11 cellular contexts compared by ENCODE assay signal in genomic region chr6:33162471-33162870, GRCh38. TPM values are rescaled to one million over a fixed set of nuclear protein-coding genes. Genes with fewer than 3 reads are reported as not detected.
DNase-seq lines count a peak whose midpoint lies in the region; TF ChIP-seq lines count a peak whose summit lies in the region.
"Had no signal": no experiment of that assay in that cellular context is flagged by ENCODE, and none has a peak within 500 bp of the region (broad histone marks: within the 10 kb centered on the region; RNA-seq: fewer than 3 reads in every experiment).

No MANE protein-coding gene starts in this region.

- CTCF ChIA-PET in Calu3 (lab: Charles Lee), result interaction anchor here (2.2 kb wide), 1 partner anchor 86 kb away, joined by 13 read pairs; no protein-coding TSS in a partner anchor

- no peak overlapping the region for H3K27ac Mint-ChIP-seq in Calu3 (ENCODE audit: unreplicated experiment)
- H3K27ac Mint-ChIP-seq in immature natural killer cell, result no peak overlapping the region

- H3K27me3 Mint-ChIP-seq in Calu3 (ENCODE audit: unreplicated experiment) (peaks cover 77% of the 10 kb centered on the region), immature natural killer cell (ENCODE audit: low read depth in 3 of 3) (peaks cover 0 to 4% (median 4%) of the 10 kb centered on the region in 3 donors)

- TF ChIP-seq POLR2A in uterus (IDR thresholded peaks at IDR 0.05), result no peak

- H3K4me1 ChIP-seq in uterus, result peaks cover 0 to 6% of the 10 kb centered on the region in 2 donors
- H3K4me1 ChIP-seq: pancreas had no signal

- no TSS peak for BruUV-seq in Calu3 (replicated peaks; lab: Mats Ljungman, UMichigan)

- intact Hi-C loops in Calu3 (cut with micrococcal nuclease; ENCODE audit: unreplicated experiment) (loop anchor here (5.0 kb wide), 1 partner anchor 45 kb away; no protein-coding TSS in a partner anchor), uterus (cut with DNase I; ENCODE audit: low total_unique reads) (loop anchor here (5.0 kb wide), 1 partner anchor 85 kb away; no protein-coding TSS in a partner anchor)

- no peak overlapping the region for H3K4me3 ChIP-seq in uterus

- H3K4me3 Mint-ChIP-seq in Calu3 (ENCODE audit: low read depth, unreplicated experiment) (peak overlapping the region; percentile 81), immature natural killer cell (peak overlapping the region in 3 of 5 donors; percentile 67 to 88 (median 78))

- H3K4me1 Mint-ChIP-seq in Calu3 (ENCODE audit: low read depth, unreplicated experiment), result peaks cover 16% of the 10 kb centered on the region
- H3K4me1 Mint-ChIP-seq in immature natural killer cell, result peaks cover 7 to 12% of the 10 kb centered on the region in 2 donors

- H3K36me3 ChIP-seq in uterus, result no peaks in the 10 kb centered on the region
- H3K36me3 ChIP-seq: pancreas had no signal

- H3K9me3 Mint-ChIP-seq in Calu3 (ENCODE audit: low read depth, unreplicated experiment) (no peaks in the 10 kb centered on the region), immature natural killer cell (no peaks in the 10 kb centered on the region)
- H3K9me3 Mint-ChIP-seq: activated naive CD4-positive, alpha-beta T cell treated with anti-CD3 and anti-CD28 coated beads, Interleukin-2, amount 50 U/mL, for 72 hours; CD4-positive, CD25-positive, alpha-beta regulatory T cell had no signal

- TF ChIP-seq CTCF in Calu3 (IDR thresholded peaks at IDR 0.05; ENCODE audit: unreplicated experiment) (no peak), uterus (IDR thresholded peaks at IDR 0.05) (no peak)

- no peaks in the 10 kb centered on the region for H3K9me3 ChIP-seq in uterus
- H3K9me3 ChIP-seq: pancreas had no signal

- DNase-seq in Calu3, result no peak
- DNase-seq in M059J (ENCODE audit: low read depth), result peak; percentile 28
- no peak for DNase-seq in immature natural killer cell
- DNase-seq in uterus, result no peak
- DNase-seq in T-helper 2 cell, result no peak
- no peak for DNase-seq in Kasumi-1 (lab: John Stamatoyannopoulos, UW)
- DNase-seq: CD4-positive, CD25-positive, alpha-beta regulatory T cell; mesendoderm; NCI-H1092 treated with DMSO at 0.1 percent for 48 hours had no signal

- no peak overlapping the region for H3K27ac ChIP-seq in uterus
- H3K27ac ChIP-seq: pancreas had no signal

- H3K36me3 Mint-ChIP-seq in Calu3 (ENCODE audit: insufficient read depth, unreplicated experiment) (peaks cover 10% of the 10 kb centered on the region), immature natural killer cell (no peaks in the 10 kb centered on the region)
- H3K36me3 Mint-ChIP-seq: activated naive CD4-positive, alpha-beta T cell treated with anti-CD3 and anti-CD28 coated beads, Interleukin-2, amount 50 U/mL, for 72 hours; CD4-positive, CD25-positive, alpha-beta regulatory T cell had no signal

- H3K27me3 ChIP-seq in uterus, result no peaks in the 10 kb centered on the region
- H3K27me3 ChIP-seq: pancreas had no signal

RNA-seq across cellular contexts. Expression of gene COL11A2, which starts 29.8 kb away (rescaled TPM):
- total RNA-seq in Calu3 (2022) (1.8 TPM in 2 replicates), uterus (1 to 10 TPM in 2 of 4 donors, under 1 TPM in 2; under 0.01 to 2.6 (median 1.0) TPM)
- 0.02 TPM in 1 of 2 replicates, not detected in the other for total RNA-seq in M059J (2014; rRNA removed; shearing (Covaris generic))
- under 1 TPM in 2 of 3 donors, not detected in 1; 0.33 to 0.67 TPM for polyA plus RNA-seq in immature natural killer cell

RNA-seq across cellular contexts. Expression of gene RXRB, which starts 38.0 kb away (rescaled TPM):
- total RNA-seq in Calu3 (2022) (78.2 and 78.3 TPM in 2 replicates), uterus (10 to 100 TPM; 28.6 to 71.0 (median 34.0) TPM)
- 18.4 and 28.7 TPM in 2 replicates for total RNA-seq in M059J (2014; rRNA removed; shearing (Covaris generic))
- polyA plus RNA-seq in immature natural killer cell, result 10 to 100 TPM in 1 of 3 donors, 1 to 10 TPM in 2; 6.0 to 11.8 (median 6.9) TPM

RNA-seq across cellular contexts. Expression of gene SLC39A7, which starts 38.2 kb away (rescaled TPM):
- 188 and 201 TPM in 2 replicates for total RNA-seq in Calu3 (2022)
- total RNA-seq in M059J (2014; rRNA removed; shearing (Covaris generic)), result 140 and 234 TPM in 2 replicates
- 10 to 100 TPM; 27.4 to 67.5 (median 45.4) TPM for polyA plus RNA-seq in immature natural killer cell
- total RNA-seq in uterus, result 10 to 100 TPM; 53.8 to 87.8 (median 57.5) TPM

RNA-seq across cellular contexts. Expression of gene HSD17B8, which starts 42.0 kb away (rescaled TPM):
- total RNA-seq in Calu3 (2022) (40.4 and 41.7 TPM in 2 replicates), uterus (10 to 100 TPM in 1 of 4 donors, 1 to 10 TPM in 2, not detected in 1; 2.6 to 11.3 (median 5.8) TPM)
- total RNA-seq in M059J (2014; rRNA removed; shearing (Covaris generic)), result 0.32 TPM in 1 of 2 replicates, not detected in the other
- 10 to 100 TPM; 28.8 to 47.6 (median 34.3) TPM for polyA plus RNA-seq in immature natural killer cell

RNA-seq across cellular contexts. Expression of gene RING1, which starts 45.8 kb away (rescaled TPM):
- total RNA-seq in Calu3 (2022) (53.9 and 58.9 TPM in 2 replicates), uterus (10 to 100 TPM in 3 of 4 donors, 1 to 10 TPM in 1; 1.8 to 66.9 (median 30.1) TPM)
- 44.2 and 48.5 TPM in 2 replicates for total RNA-seq in M059J (2014; rRNA removed; shearing (Covaris generic))
- polyA plus RNA-seq in immature natural killer cell, result 1 to 10 TPM; 5.5 to 9.5 (median 9.2) TPM
